9 cellular contexts compared by ENCODE assay signal in genomic region chr1:150612014-150612345, GRCh38. TPM values are rescaled to one million over a fixed set of nuclear protein-coding genes. Genes with fewer than 3 reads are reported as not detected.
DNase-seq lines count a peak whose midpoint lies in the region; ATAC-seq, FAIRE-seq and TF ChIP-seq lines count a peak whose summit lies in the region.
"Had no signal": no experiment of that assay in that cellular context is flagged by ENCODE, and none has a peak within 500 bp of the region (broad histone marks: within the 10 kb centered on the region; RNA-seq: fewer than 3 reads in every experiment).

No MANE protein-coding gene starts in this region.

- H3K4me1 ChIP-seq in astrocyte (ENCODE audit: insufficient read depth, low read length) (peaks cover 36% of the 10 kb centered on the region), mononuclear cell (ENCODE audit: insufficient read depth, low read length) (peaks cover 72% of the 10 kb centered on the region), upper lobe of right lung (peaks cover 59% of the 10 kb centered on the region)

- H3K79me2 ChIP-seq in astrocyte (ENCODE audit: insufficient read depth, low read length) = peaks cover 2% of the 10 kb centered on the region

- DNase-seq in activated naive CD4-positive, alpha-beta T cell treated with Interleukin-2 at 50 U/mL for 16 hours = no peak
- DNase-seq in astrocyte (ENCODE audit: low read depth) (no peak), upper lobe of right lung (no peak), AML-193 (lab: John Stamatoyannopoulos, UW) (no peak), NCI-H2029 (lab: John Stamatoyannopoulos, UW) (no peak), HT-29 (ENCODE audit: low spot score) (no peak)
- DNase-seq: NCI-H1417 treated with DMSO at 0.1 percent for 48 hours had no signal

- FAIRE-seq in astrocyte (lab: Jason Lieb, UNC) = no peak

- peak overlapping the region; percentile 73 for H3K4me3 Mint-ChIP-seq in activated naive CD4-positive, alpha-beta T cell treated with anti-CD3 and anti-CD28 coated beads, Interleukin-2, amount 50 U/mL, for 24 hours
- no peak overlapping the region for H3K4me3 Mint-ChIP-seq in astrocyte (ENCODE audit: unreplicated experiment)

- H3K36me3 Mint-ChIP-seq in activated naive CD4-positive, alpha-beta T cell treated with anti-CD3 and anti-CD28 coated beads, Interleukin-2, amount 50 U/mL, for 24 hours = peaks cover 12% of the 10 kb centered on the region
- peaks cover 4% of the 10 kb centered on the region for H3K36me3 Mint-ChIP-seq in astrocyte (ENCODE audit: low read depth, unreplicated experiment)

- no peak for ATAC-seq in upper lobe of right lung

- H3K9me3 Mint-ChIP-seq in activated naive CD4-positive, alpha-beta T cell treated with anti-CD3 and anti-CD28 coated beads, Interleukin-2, amount 50 U/mL, for 24 hours = no peaks in the 10 kb centered on the region
- H3K9me3 Mint-ChIP-seq in astrocyte (ENCODE audit: unreplicated experiment) = no peaks in the 10 kb centered on the region

- no peaks in the 10 kb centered on the region for H3K27me3 Mint-ChIP-seq in activated naive CD4-positive, alpha-beta T cell treated with anti-CD3 and anti-CD28 coated beads, Interleukin-2, amount 50 U/mL, for 24 hours
- H3K27me3 Mint-ChIP-seq in astrocyte (ENCODE audit: low read depth, unreplicated experiment) = no peaks in the 10 kb centered on the region

- no peaks in the 10 kb centered on the region for H3K9me3 ChIP-seq in astrocyte (ENCODE audit: insufficient read depth, low read depth, low read length)
- no peaks in the 10 kb centered on the region for H3K9me3 ChIP-seq in mononuclear cell (ENCODE audit: low read depth, low read length)
- H3K9me3 ChIP-seq in upper lobe of right lung = no peaks in the 10 kb centered on the region

- no peaks in the 10 kb centered on the region for H4K20me1 ChIP-seq in astrocyte (ENCODE audit: insufficient read depth, low read length)

- peak overlapping the region; percentile 96 for H3K27ac Mint-ChIP-seq in activated naive CD4-positive, alpha-beta T cell treated with anti-CD3 and anti-CD28 coated beads, Interleukin-2, amount 50 U/mL, for 24 hours
- peak overlapping the region; percentile 92 for H3K27ac Mint-ChIP-seq in astrocyte (ENCODE audit: unreplicated experiment)

- no peak for TF ChIP-seq CTCF in astrocyte (IDR thresholded peaks at IDR 0.05; ENCODE audit: insufficient read depth, low read depth, low read length)
- no peak for TF ChIP-seq CTCF in upper lobe of right lung (IDR thresholded peaks at IDR 0.05)

- H3K4me2 ChIP-seq in astrocyte (ENCODE audit: low read length) = peak overlapping the region; percentile 40

- H3K36me3 ChIP-seq in astrocyte (ENCODE audit: insufficient read depth, low read length) (peaks cover 6% of the 10 kb centered on the region), upper lobe of right lung (peaks cover 3% of the 10 kb centered on the region)

- peak overlapping the region; percentile 74 for H3K9ac ChIP-seq in astrocyte (ENCODE audit: low read length)

- H2AFZ ChIP-seq in astrocyte (ENCODE audit: low read depth, low read length) = no peak overlapping the region

- intact Hi-C loops in upper lobe of right lung (cut with DNase I) = no loop called here

- H3K27me3 ChIP-seq in astrocyte (ENCODE audit: insufficient read depth, low read length) (no peaks in the 10 kb centered on the region), mononuclear cell (ENCODE audit: insufficient read depth, low read length) (no peaks in the 10 kb centered on the region), upper lobe of right lung (no peaks in the 10 kb centered on the region)

- peak overlapping the region; percentile 84 for H3K27ac ChIP-seq in astrocyte (ENCODE audit: low read depth, low read length)
- H3K27ac ChIP-seq in upper lobe of right lung = peak overlapping the region; percentile 92

- H3K4me3 ChIP-seq in astrocyte (ENCODE audit: insufficient read depth, low read depth, low read length) (peak overlapping the region; percentile 18), mononuclear cell (ENCODE audit: low read length) (peak overlapping the region; percentile 1), upper lobe of right lung (peak overlapping the region; percentile 15)

- H3K4me1 Mint-ChIP-seq in activated naive CD4-positive, alpha-beta T cell treated with anti-CD3 and anti-CD28 coated beads, Interleukin-2, amount 50 U/mL, for 24 hours = peaks cover 55% of the 10 kb centered on the region
- H3K4me1 Mint-ChIP-seq in astrocyte (ENCODE audit: low read depth, unreplicated experiment) = peaks cover 30% of the 10 kb centered on the region

RNA-seq across cellular contexts. Expression of gene ENSA, which starts 17.4 kb away (rescaled TPM):
- total RNA-seq in astrocyte (83.9 and 99.6 TPM in 2 replicates), mononuclear cell (147 TPM), upper lobe of right lung (188 TPM)
- 163 and 200 TPM in 2 replicates for total RNA-seq in HT-29 (2014; rRNA removed; shearing (Covaris generic))

RNA-seq across cellular contexts. Expression of gene MCL1, which starts 32.6 kb away (rescaled TPM):
- total RNA-seq in astrocyte (196 and 210 TPM in 2 replicates), mononuclear cell (1,412 TPM), upper lobe of right lung (325 TPM)
- total RNA-seq in HT-29 (2014; rRNA removed; shearing (Covaris generic)) = 329 and 338 TPM in 2 replicates
